In genomic region chr2:217288472-217289063, GRCh38 we compare ENCODE assay signal across 1 cellular context.
TF ChIP-seq lines count a peak whose summit lies in the region.

No MANE protein-coding gene starts in this region.

TF ChIP-seq in A549, 52 proteins besides CTCF, POLR2A, EP300 and RAD21 (continued from another document):
- TF ChIP-seq, protein P1, sequence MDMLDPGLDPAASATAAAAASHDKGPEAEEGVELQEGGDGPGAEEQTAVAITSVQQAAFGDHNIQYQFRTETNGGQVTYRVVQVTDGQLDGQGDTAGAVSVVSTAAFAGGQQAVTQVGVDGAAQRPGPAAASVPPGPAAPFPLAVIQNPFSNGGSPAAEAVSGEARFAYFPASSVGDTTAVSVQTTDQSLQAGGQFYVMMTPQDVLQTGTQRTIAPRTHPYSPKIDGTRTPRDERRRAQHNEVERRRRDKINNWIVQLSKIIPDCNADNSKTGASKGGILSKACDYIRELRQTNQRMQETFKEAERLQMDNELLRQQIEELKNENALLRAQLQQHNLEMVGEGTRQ (IDR thresholded peaks at IDR 0.05) = 0 out of 2 replicates have a peak, but pooled peaks have one; percentile 25
TF ChIP-seq in A549: peak in this region for 1.
